9 cellular contexts compared by ENCODE assay signal in the genomic region with DNA sequence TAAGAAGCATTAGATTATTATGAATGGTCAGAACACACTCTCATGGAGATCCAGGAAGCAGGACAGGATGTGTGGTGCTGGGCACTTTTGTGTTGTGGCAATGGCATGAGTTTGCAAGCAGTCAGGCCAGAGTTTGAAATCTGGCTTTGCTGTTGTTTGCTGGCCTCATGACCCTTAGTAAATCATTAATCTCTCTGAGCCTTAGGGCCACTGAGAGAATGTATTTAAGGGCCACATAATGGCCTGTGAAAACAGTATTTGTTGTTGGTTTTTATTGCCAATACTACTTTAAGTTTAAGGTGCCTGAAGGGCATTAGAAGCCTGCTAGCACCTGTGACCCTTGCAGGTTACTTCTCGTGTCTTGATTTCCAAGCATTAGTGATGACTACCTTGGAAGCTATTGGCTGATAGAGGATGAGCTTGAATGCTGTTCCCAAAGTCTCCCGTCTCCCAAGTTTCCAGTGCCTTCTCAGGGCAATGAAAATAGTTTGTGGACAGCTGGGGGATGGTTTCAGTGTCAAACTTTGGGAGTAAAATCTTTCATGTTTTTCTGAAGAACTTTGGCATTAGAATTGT. TPM values are rescaled to one million over a fixed set of nuclear protein-coding genes. Genes with fewer than 3 reads are reported as not detected.
DNase-seq lines count a peak whose midpoint lies in the region; ATAC-seq and TF ChIP-seq lines count a peak whose summit lies in the region.
"Had no signal": no experiment of that assay in that cellular context is flagged by ENCODE, and none has a peak within 500 bp of the region (broad histone marks: within the 10 kb centered on the region; RNA-seq: fewer than 3 reads in every experiment).

No MANE protein-coding gene starts in this region.

- H3K9me3 ChIP-seq in CD4-positive, CD25-positive, alpha-beta regulatory T cell (ENCODE audit: control insufficient read depth in 2 of 2, low read length in 2 of 2) = no peaks in the 10 kb centered on the region

- H3K4me3 ChIP-seq in CD4-positive, CD25-positive, alpha-beta regulatory T cell (ENCODE audit: low read depth, low read length) = peak overlapping the region; percentile 62
- no peak overlapping the region for H3K4me3 ChIP-seq in lower leg skin (ENCODE audit: low read depth, poor library complexity, severe bottlenecking)
- H3K4me3 ChIP-seq: lung had no signal

- no peak for TF ChIP-seq CTCF in lower leg skin (IDR thresholded peaks at IDR 0.05)
- no peak for TF ChIP-seq CTCF in GM13976 (IDR thresholded peaks at IDR 0.05; ENCODE audit: borderline replicate concordance, control extremely low read depth, extremely low read depth, insufficient read depth, missing control alignments)

- H3K36me3 Mint-ChIP-seq in CD4-positive, CD25-positive, alpha-beta regulatory T cell = no peaks in the 10 kb centered on the region

- H3K27me3 ChIP-seq in CD4-positive, CD25-positive, alpha-beta regulatory T cell (ENCODE audit: control insufficient read depth, insufficient read depth, low read length) = no peaks in the 10 kb centered on the region

- TF ChIP-seq POLR2A in lower leg skin (IDR thresholded peaks at IDR 0.05) = no peak

- no peak for ATAC-seq in CD4-positive, CD25-positive, alpha-beta regulatory T cell (ENCODE audit: low read depth in 2 of 2)
- ATAC-seq in GM19463 (IDR thresholded peaks at IDR 0.05; ENCODE audit: unreplicated experiment) (peak; percentile 47), left colon (peak; percentile 81)

- intact Hi-C loops in left colon (cut with DNase I, micrococcal nuclease) (no loop called here), lower leg skin (cut with DNase I; ENCODE audit: low total_unique reads) (no loop called here)

- no peaks in the 10 kb centered on the region for H3K9me3 Mint-ChIP-seq in CD4-positive, CD25-positive, alpha-beta regulatory T cell

- DNase-seq in CD4-positive, CD25-positive, alpha-beta regulatory T cell = no peak
- DNase-seq in LoVo (ENCODE audit: low spot score) (peak; percentile 49), left colon (no peak), lower leg skin (ENCODE audit: low spot score in 2 of 2) (no peak), T-helper 9 cell (no peak), GM13976 (ENCODE audit: low spot score) (no peak)
- no peak for DNase-seq in effector CD8-positive, alpha-beta T cell (lab: John Stamatoyannopoulos, UW)

- no peaks in the 10 kb centered on the region for H3K27me3 Mint-ChIP-seq in CD4-positive, CD25-positive, alpha-beta regulatory T cell

- peaks cover 49 to 90% (median 78%) of the 10 kb centered on the region in 4 donors for H3K4me1 Mint-ChIP-seq in CD4-positive, CD25-positive, alpha-beta regulatory T cell

- peak overlapping the region; percentile 67 for H3K27ac ChIP-seq in CD4-positive, CD25-positive, alpha-beta regulatory T cell (ENCODE audit: insufficient read depth, low read length, poor library complexity, severe bottlenecking)

- in situ Hi-C loops in GM13976 (cut with MboI; ENCODE audit: low sequenced_read_pairs, unreplicated experiment) = no loop called here

- peaks cover 56% of the 10 kb centered on the region for H3K4me1 ChIP-seq in CD4-positive, CD25-positive, alpha-beta regulatory T cell (ENCODE audit: control insufficient read depth, insufficient read depth, low read length, poor library complexity, severe bottlenecking)

- H3K36me3 ChIP-seq in CD4-positive, CD25-positive, alpha-beta regulatory T cell (ENCODE audit: control insufficient read depth, insufficient read depth, low read length) = no peaks in the 10 kb centered on the region

- WGBS in lower leg skin, 2 donors = 51 to 63% methylated on average over 2 of the region's 2 CpGs

- peak overlapping the region in 3 of 4 donors; percentile 33 to 56 (median 53) for H3K4me3 Mint-ChIP-seq in CD4-positive, CD25-positive, alpha-beta regulatory T cell

- peak overlapping the region; percentile 82 to 88 (median 85) for H3K27ac Mint-ChIP-seq in CD4-positive, CD25-positive, alpha-beta regulatory T cell

RNA-seq across cellular contexts. Expression of gene STIM1, which starts 24.6 kb away (rescaled TPM):
- total RNA-seq in CD4-positive, CD25-positive, alpha-beta regulatory T cell = 134 TPM
- polyA plus RNA-seq in CD4-positive, CD25-positive, alpha-beta regulatory T cell = 10 to 100 TPM; 25.7 to 30.6 (median 29.7) TPM
- total RNA-seq in left colon = 10 to 100 TPM; 64.7 to 65.4 TPM
- total RNA-seq in lower leg skin = 10 to 100 TPM; 43.7 to 75.9 (median 64.9) TPM

RNA-seq across cellular contexts. Expression of gene RHOG, which starts 39.3 kb away (rescaled TPM):
- 173 TPM for total RNA-seq in CD4-positive, CD25-positive, alpha-beta regulatory T cell
- polyA plus RNA-seq in CD4-positive, CD25-positive, alpha-beta regulatory T cell = 100 to 1,000 TPM; 222 to 276 (median 240) TPM
- total RNA-seq in left colon (10 to 100 TPM; 65.7 to 71.8 TPM), lower leg skin (10 to 100 TPM; 57.0 to 75.9 (median 64.0) TPM)

Comparison
In these comparisons a context has a peak if more than half of its experiments do, and no peak if none do; other contexts are left out.
1. ATAC-seq: peak in GM19463 (single experiment) and left colon (single experiment); none in CD4-positive, CD25-positive, alpha-beta regulatory T cell (0 of 2).